Comparison of ENCODE assay signal across 24 cellular contexts in genomic region chr10:33967721-33968120, GRCh38.
"Had no signal": no experiment of that assay in that cellular context is flagged by ENCODE, and none has a peak within 500 bp of the region (broad histone marks: within the 10 kb centered on the region; RNA-seq: fewer than 3 reads in every experiment).

No MANE protein-coding gene starts in this region.

- H3K9me3 ChIP-seq: esophagus squamous epithelium, gastrocnemius medialis, pancreas, right lobe of liver, thoracic aorta, transverse colon, vagina had no signal

- H3K36me3 Mint-ChIP-seq: memory B cell; natural killer cell; stimulated activated naive B cell treated with anti-CD40 and anti-IgM and Interleukin-4, amounts not matched to agents 10 μg/mL and 1 μg/mL and 100 μg/mL, for 72 hours had no signal

- H3K27ac ChIP-seq: esophagus squamous epithelium, gastrocnemius medialis, heart left ventricle, hepatocyte, pancreas, right lobe of liver, thoracic aorta, transverse colon, vagina had no signal

- H3K27ac Mint-ChIP-seq: effector memory CD8-positive, alpha-beta T cell; memory B cell; natural killer cell; stimulated activated naive B cell treated with anti-CD40 and anti-IgM and Interleukin-4, amounts not matched to agents 10 μg/mL and 1 μg/mL and 100 μg/mL, for 72 hours; stimulated activated naive CD8-positive, alpha-beta T cell treated with anti-CD3 and anti-CD28 coated beads, Interleukin-15, Interleukin-2, amounts not matched to agents 100 ng/mL and 50 ng/mL, for 24 hours had no signal

- H3K36me3 ChIP-seq: esophagus squamous epithelium, gastrocnemius medialis, heart left ventricle, pancreas, right lobe of liver, thoracic aorta, transverse colon, vagina had no signal

- H3K4me2 ChIP-seq: hepatocyte had no signal

- H3K4me3 ChIP-seq: esophagus squamous epithelium, gastrocnemius medialis, heart left ventricle, hepatocyte, lung, pancreas, right lobe of liver, thoracic aorta, transverse colon, vagina had no signal

- DNase-seq: cortex of kidney; effector memory CD8-positive, alpha-beta T cell; erythroblast; esophagus squamous epithelium; gastrocnemius medialis; heart left ventricle; kidney; natural killer cell; occipital lobe; pancreas; right lobe of liver; small intestine; stimulated activated CD4-positive, alpha-beta T cell treated with anti-CD3 and anti-CD28 coated beads, Interleukin-15, amount 100 ng/mL, for 24 hours; stimulated activated CD4-positive, alpha-beta T cell treated with anti-CD3 and anti-CD28 coated beads, Interleukin-2, amount 100 ng/mL, for 48 hours; stimulated activated naive B cell treated with anti-CD40 and anti-IgM and Interleukin-4, amounts not matched to agents 10 μg/mL and 1 μg/mL and 100 μg/mL, for 72 hours; transverse colon had no signal

- FAIRE-seq: endometrium, kidney, pancreas, small intestine had no signal

- ATAC-seq: effector memory CD8-positive, alpha-beta T cell; gastrocnemius medialis; heart left ventricle; left lobe of liver; natural killer cell; pancreas; right lobe of liver; stimulated activated naive B cell treated with anti-CD40 and anti-IgM and Interleukin-4, amounts not matched to agents 10 μg/mL and 1 μg/mL and 100 μg/mL, for 72 hours had no signal

- H3K4me1 ChIP-seq: esophagus squamous epithelium, gastrocnemius medialis, heart left ventricle, pancreas, right lobe of liver, transverse colon, vagina had no signal

- H3K27me3 Mint-ChIP-seq: effector memory CD8-positive, alpha-beta T cell; memory B cell; stimulated activated naive B cell treated with anti-CD40 and anti-IgM and Interleukin-4, amounts not matched to agents 10 μg/mL and 1 μg/mL and 100 μg/mL, for 72 hours had no signal

- H3K79me2 ChIP-seq: hepatocyte had no signal

- H2AFZ ChIP-seq: hepatocyte had no signal

- H3K4me1 Mint-ChIP-seq: memory B cell; natural killer cell; stimulated activated naive B cell treated with anti-CD40 and anti-IgM and Interleukin-4, amounts not matched to agents 10 μg/mL and 1 μg/mL and 100 μg/mL, for 72 hours had no signal

- H3K27me3 ChIP-seq: esophagus squamous epithelium, gastrocnemius medialis, heart left ventricle, hepatocyte, pancreas, right lobe of liver, transverse colon, vagina had no signal

- H3K4me3 Mint-ChIP-seq: effector memory CD8-positive, alpha-beta T cell; memory B cell; natural killer cell; stimulated activated naive B cell treated with anti-CD40 and anti-IgM and Interleukin-4, amounts not matched to agents 10 μg/mL and 1 μg/mL and 100 μg/mL, for 72 hours; stimulated activated naive CD8-positive, alpha-beta T cell treated with anti-CD3 and anti-CD28 coated beads, Interleukin-15, Interleukin-2, amounts not matched to agents 100 ng/mL and 50 ng/mL, for 24 hours had no signal
